ENCODE assay signal across 15 cellular contexts in genomic region chr20:39904713-39905112, GRCh38.
A peak's percentile ranks its signal among the peaks of the same experiment; 100 is the strongest.
DNase-seq lines count a peak whose midpoint lies in the region; TF ChIP-seq lines count a peak whose summit lies in the region.
"Had no signal": no experiment of that assay in that cellular context is flagged by ENCODE, and none has a peak within 500 bp of the region (broad histone marks: within the 10 kb centered on the region; RNA-seq: fewer than 3 reads in every experiment).

No MANE protein-coding gene starts in this region.

- BruUV-seq in MCF 10A (replicated peaks; lab: Mats Ljungman, UMichigan): no TSS peak

- H3K9ac ChIP-seq in smooth muscle cell (ENCODE audit: low read depth): no peak overlapping the region
- H3K9ac ChIP-seq: BLaER1 had no signal

- DNase-seq in breast epithelium (ENCODE audit: low spot score in 2 of 2) (no peak), MCF 10A (ENCODE audit: unreplicated experiment) (no peak), smooth muscle cell (lab: John Stamatoyannopoulos, UW; ENCODE audit: unreplicated experiment) (no peak), Kasumi-1 (lab: John Stamatoyannopoulos, UW) (no peak), SIG-M5 treated with dmso at 0.1 percent for 504 hours (lab: John Stamatoyannopoulos, UW; ENCODE audit: unreplicated experiment) (no peak), MV-4-11 (lab: John Stamatoyannopoulos, UW) (no peak)
- DNase-seq: AML-193; Caco-2; CD8-positive, alpha-beta memory T cell; DMS53; GF-D8; IMR-90 had no signal

- intact Hi-C loops in breast epithelium (cut with DNase I; ENCODE audit: low total_unique reads) (no loop called here), MCF 10A (cut with micrococcal nuclease) (no loop called here)

- H3K4me2 ChIP-seq in smooth muscle cell: no peak overlapping the region
- H3K4me2 ChIP-seq: BLaER1 had no signal

- H3K36me3 Mint-ChIP-seq in MCF 10A (ENCODE audit: insufficient read depth, unreplicated experiment) (no peaks in the 10 kb centered on the region), nephron (ENCODE audit: low read depth) (no peaks in the 10 kb centered on the region)
- H3K36me3 Mint-ChIP-seq: CD8-positive, alpha-beta memory T cell had no signal

- no peak overlapping the region for H3K4me3 Mint-ChIP-seq in MCF 10A (ENCODE audit: unreplicated experiment)
- no peak overlapping the region for H3K4me3 Mint-ChIP-seq in nephron
- H3K4me3 Mint-ChIP-seq: CD8-positive, alpha-beta memory T cell had no signal

- no peak for TF ChIP-seq CTCF in breast epithelium (IDR thresholded peaks at IDR 0.05)
- TF ChIP-seq CTCF in MCF 10A (IDR thresholded peaks at IDR 0.05; ENCODE audit: unreplicated experiment): no peak
- TF ChIP-seq CTCF in nephron (IDR thresholded peaks at IDR 0.05; ENCODE audit: unreplicated experiment in 3 of 3): no peak
- TF ChIP-seq CTCF in smooth muscle cell (IDR thresholded peaks at IDR 0.05; ENCODE audit: borderline replicate concordance, insufficient read depth, poor library complexity, severe bottlenecking): no peak

- no peaks in the 10 kb centered on the region for H3K79me2 ChIP-seq in smooth muscle cell (ENCODE audit: low read depth)

- peak overlapping the region; percentile 11 to 73 for H3K27ac ChIP-seq in breast epithelium
- H3K27ac ChIP-seq in smooth muscle cell (ENCODE audit: low read depth): no peak overlapping the region
- H3K27ac ChIP-seq: 22Rv1, BLaER1 had no signal

- CTCF ChIA-PET in MCF 10A (lab: Yijun Ruan, JAX): interaction anchor here (0.6 to 1.5 kb wide), 2 partner anchors 11 to 12 kb away, joined by 3 to 4 read pairs; no protein-coding TSS in a partner anchor

- H3K36me3 ChIP-seq in breast epithelium (no peaks in the 10 kb centered on the region), smooth muscle cell (ENCODE audit: low read depth) (no peaks in the 10 kb centered on the region)
- H3K36me3 ChIP-seq: BLaER1 had no signal

- no peak overlapping the region for H3K4me3 ChIP-seq in breast epithelium
- H3K4me3 ChIP-seq in smooth muscle cell: no peak overlapping the region
- H3K4me3 ChIP-seq: BLaER1 had no signal

- peaks cover 11% of the 10 kb centered on the region for H3K27me3 Mint-ChIP-seq in MCF 10A (ENCODE audit: insufficient read depth, unreplicated experiment)
- peaks cover 4% of the 10 kb centered on the region for H3K27me3 Mint-ChIP-seq in nephron (ENCODE audit: low read depth)
- H3K27me3 Mint-ChIP-seq: CD8-positive, alpha-beta memory T cell had no signal

- no peaks in the 10 kb centered on the region for H3F3A ChIP-seq in smooth muscle cell (ENCODE audit: low read depth)

- WGBS in smooth muscle cell (ENCODE audit: low lambda C conversion rate): 89% methylated on average over 4 of the region's 4 CpGs

- POLR2A ChIA-PET in MCF 10A (lab: Yijun Ruan, JAX): no interaction called here

- no peaks in the 10 kb centered on the region for H3K4me1 Mint-ChIP-seq in MCF 10A (ENCODE audit: insufficient read depth, unreplicated experiment)
- H3K4me1 Mint-ChIP-seq in nephron: peaks cover 28% of the 10 kb centered on the region
- H3K4me1 Mint-ChIP-seq: CD8-positive, alpha-beta memory T cell had no signal

- H4K20me1 ChIP-seq in smooth muscle cell (ENCODE audit: low read depth): no peaks in the 10 kb centered on the region
- H4K20me1 ChIP-seq: BLaER1 had no signal

- H3K9me3 Mint-ChIP-seq in MCF 10A (ENCODE audit: unreplicated experiment): no peaks in the 10 kb centered on the region
- no peaks in the 10 kb centered on the region for H3K9me3 Mint-ChIP-seq in nephron

- peak overlapping the region; percentile 28 for H2AFZ ChIP-seq in smooth muscle cell (ENCODE audit: low read depth)

- TF ChIP-seq POLR2A in breast epithelium (IDR thresholded peaks at IDR 0.05): no peak

- H3K9me3 ChIP-seq in breast epithelium (no peaks in the 10 kb centered on the region), smooth muscle cell (replicated peaks; ENCODE audit: low read depth) (no peaks in the 10 kb centered on the region)
- H3K9me3 ChIP-seq: BLaER1, Caco-2 had no signal

- H3K27ac Mint-ChIP-seq in MCF 10A (ENCODE audit: low read depth, unreplicated experiment) (no peak overlapping the region), nephron (peak overlapping the region; percentile 40 to 66 (median 62))
- H3K27ac Mint-ChIP-seq: CD8-positive, alpha-beta memory T cell had no signal

- no peaks in the 10 kb centered on the region for H3K27me3 ChIP-seq in breast epithelium
- no peaks in the 10 kb centered on the region for H3K27me3 ChIP-seq in smooth muscle cell (ENCODE audit: low read depth)
- H3K27me3 ChIP-seq: BLaER1 had no signal

- H3K4me1 ChIP-seq in breast epithelium (no peaks in the 10 kb centered on the region), smooth muscle cell (ENCODE audit: low read depth) (no peaks in the 10 kb centered on the region)
- H3K4me1 ChIP-seq: BLaER1, Caco-2 had no signal
